In genomic region chr5:115586525-115587146, GRCh38 we compare ENCODE assay signal across 8 cellular contexts. TPM values are rescaled to one million over a fixed set of nuclear protein-coding genes. Genes with fewer than 3 reads are reported as not detected.
DNase-seq lines count a peak whose midpoint lies in the region; ATAC-seq and TF ChIP-seq lines count a peak whose summit lies in the region.

No MANE protein-coding gene starts in this region.

- CTCF ChIA-PET in BJ (lab: Yijun Ruan, JAX), result interaction anchor here (0.6 to 2.2 kb wide), 2 partner anchors 209 to 235 kb away, joined by 4 to 10 read pairs; no protein-coding TSS in a partner anchor

- TF ChIP-seq CTCF in BJ (IDR thresholded peaks at IDR 0.05; ENCODE audit: insufficient read depth, low read depth, low read length) (peak; percentile 36), OCI-LY1 (IDR thresholded peaks at IDR 0.05; ENCODE audit: low read length) (peak; percentile 63), epithelial cell of esophagus (IDR thresholded peaks at IDR 0.05; ENCODE audit: insufficient read depth, low read depth, low read length, missing control alignments) (peak; percentile 45), prostate gland (IDR thresholded peaks at IDR 0.05) (peak; percentile 45 to 68 (median 58))

- H3K4me2 ChIP-seq in GM23248 (ENCODE audit: unreplicated experiment) (no peak overlapping the region), OCI-LY1 (ENCODE audit: low read length) (no peak overlapping the region)

- in situ Hi-C loops in GM23248 (cut with MboI), result loop anchor here (10.0 to 25.0 kb wide), 2 partner anchors 272 to 499 kb away; no protein-coding TSS in a partner anchor

- no peaks in the 10 kb centered on the region for H3K9me2 ChIP-seq in GM23248 (ENCODE audit: insufficient read depth)
- H3K9me2 ChIP-seq in OCI-LY1 (ENCODE audit: low read depth, low read length), result no peaks in the 10 kb centered on the region

- H3K27me3 ChIP-seq in BJ (ENCODE audit: control insufficient read depth, insufficient read depth, low read length), result no peaks in the 10 kb centered on the region
- H3K27me3 ChIP-seq in GM23248 (replicated peaks; ENCODE audit: insufficient read depth), result no peaks in the 10 kb centered on the region
- H3K27me3 ChIP-seq in OCI-LY1 (ENCODE audit: insufficient read depth, low read length), result no peaks in the 10 kb centered on the region
- H3K27me3 ChIP-seq in prostate gland (replicated peaks; ENCODE audit: insufficient read depth), result no peaks in the 10 kb centered on the region

- peaks cover 96% of the 10 kb centered on the region for H3K79me2 ChIP-seq in GM23248 (ENCODE audit: insufficient read depth)
- H3K79me2 ChIP-seq in OCI-LY1 (ENCODE audit: insufficient read depth, low read length), result no peaks in the 10 kb centered on the region

- no peaks in the 10 kb centered on the region for H3K9me3 ChIP-seq in GM23248 (ENCODE audit: low read depth)
- H3K9me3 ChIP-seq in OCI-LY1 (ENCODE audit: low read length), result no peaks in the 10 kb centered on the region
- H3K9me3 ChIP-seq in prostate gland, result no peaks in the 10 kb centered on the region

- H3K4me1 ChIP-seq in GM23248 (ENCODE audit: insufficient read depth) (peaks cover 15% of the 10 kb centered on the region), OCI-LY1 (ENCODE audit: insufficient read depth, low read length, severe bottlenecking) (no peaks in the 10 kb centered on the region), prostate gland (replicated peaks) (no peaks in the 10 kb centered on the region)

- WGBS in GM23248 (ENCODE audit: low coverage in 1 of 2, low lambda C conversion rate in 2 of 2, missing lambda C conversion rate in 2 of 2), 2 experiments, result 51 to 52% methylated on average over 6 of the region's 6 CpGs
- 59% methylated on average over 6 of the region's 6 CpGs for WGBS in prostate gland

- no peak for DNase-seq in BJ (ENCODE audit: low read depth)
- peak; percentile 77 for DNase-seq in GM23248
- DNase-seq in epithelial cell of esophagus (ENCODE audit: low read depth), result peak; percentile 34
- no peak for DNase-seq in prostate gland (ENCODE audit: low spot score)

- H2AFZ ChIP-seq in GM23248, result no peak overlapping the region
- no peak overlapping the region for H2AFZ ChIP-seq in OCI-LY1 (ENCODE audit: low read length)

- H3K27ac ChIP-seq in GM23248 (no peak overlapping the region), OCI-LY1 (ENCODE audit: low read depth, low read length, poor library complexity, severe bottlenecking) (no peak overlapping the region), prostate gland (no peak overlapping the region)

- H3K9ac ChIP-seq in GM23248 (no peak overlapping the region), OCI-LY1 (ENCODE audit: low read length) (no peak overlapping the region)

- H3K4me3 ChIP-seq in BJ (ENCODE audit: low read depth, low read length), result no peak overlapping the region
- H3K4me3 ChIP-seq in GM23248, result no peak overlapping the region
- H3K4me3 ChIP-seq in OCI-LY1 (ENCODE audit: low read depth, low read length, poor library complexity, severe bottlenecking), result no peak overlapping the region
- H3K4me3 ChIP-seq in epithelial cell of esophagus (ENCODE audit: low read length), result no peak overlapping the region
- H3K4me3 ChIP-seq in prostate gland, result no peak overlapping the region

- no peak for ATAC-seq in HG02642 (IDR thresholded peaks at IDR 0.05; ENCODE audit: poor library complexity, unreplicated experiment)
- ATAC-seq in HG03045 (IDR thresholded peaks at IDR 0.05; ENCODE audit: unreplicated experiment), result no peak
- ATAC-seq in GM21515 (IDR thresholded peaks at IDR 0.05; ENCODE audit: unreplicated experiment), result no peak

- no peak for TF ChIP-seq POLR2A in prostate gland (IDR thresholded peaks at IDR 0.05)

- H3K36me3 ChIP-seq in BJ (ENCODE audit: control insufficient read depth, insufficient read depth, low read length) (no peaks in the 10 kb centered on the region), GM23248 (ENCODE audit: low read depth) (no peaks in the 10 kb centered on the region; the same call in 1 of the 2 replicates), OCI-LY1 (ENCODE audit: insufficient read depth, low read length) (no peaks in the 10 kb centered on the region), prostate gland (no peaks in the 10 kb centered on the region)

- POLR2A ChIA-PET in BJ (lab: Charles Lee), result no interaction called here

- intact Hi-C loops in prostate gland (cut with DNase I), result loop anchor here (5.0 kb wide), 2 partner anchors 209 to 274 kb away; no protein-coding TSS in a partner anchor

- H4K20me1 ChIP-seq in GM23248 (ENCODE audit: insufficient read depth) (0 out of 2 replicates have a peak, but pooled peaks cover 4% of the 10 kb centered on the region), OCI-LY1 (ENCODE audit: insufficient read depth, low read length) (no peaks in the 10 kb centered on the region)

- H3F3A ChIP-seq in GM23248 (ENCODE audit: insufficient read depth) (peaks cover 14% of the 10 kb centered on the region; the same call in 1 of the 2 replicates), OCI-LY1 (ENCODE audit: insufficient read depth, low read length) (no peaks in the 10 kb centered on the region)

RNA-seq across cellular contexts. Expression of gene TICAM2, which starts 15.6 kb away (rescaled TPM):
- polyA plus RNA-seq in BJ (2011; rRNA removed) (1.2 and 1.4 TPM in 2 replicates), GM23248 (2016; fragmentation: Nextera tagmentation; extraction: Ambion mirVana) (11.3 and 14.1 TPM in 2 replicates)
- polyA minus RNA-seq in BJ (2011; rRNA and poly(A)+ RNA removed), result 0.24 and 0.36 TPM in 2 replicates
- 1.9 and 12.3 TPM in 2 replicates for total RNA-seq in GM23248 (2014; rRNA removed; shearing (Covaris generic))
- total RNA-seq in prostate gland, result 1 to 10 TPM; 1.9 TPM

RNA-seq across cellular contexts. Expression of gene TMED7, which starts 39.2 kb away (rescaled TPM):
- polyA plus RNA-seq in BJ (2011; rRNA removed) (58.1 and 80.8 TPM in 2 replicates), GM23248 (2016; fragmentation: Nextera tagmentation; extraction: Ambion mirVana) (97.7 and 98.7 TPM in 2 replicates)
- polyA minus RNA-seq in BJ (2011; rRNA and poly(A)+ RNA removed), result 27.4 and 31.6 TPM in 2 replicates
- total RNA-seq in GM23248 (2014; rRNA removed; shearing (Covaris generic)), result 152 and 163 TPM in 2 replicates
- 100 to 1,000 TPM; 109 to 155 TPM for total RNA-seq in prostate gland

RNA-seq across cellular contexts. Expression of gene FEM1C, which starts 42.1 kb away (rescaled TPM):
- polyA plus RNA-seq in BJ (2011; rRNA removed) (4.5 and 9.3 TPM in 2 replicates), GM23248 (2016; fragmentation: Nextera tagmentation; extraction: Ambion mirVana) (11.2 and 12.0 TPM in 2 replicates)
- polyA minus RNA-seq in BJ (2011; rRNA and poly(A)+ RNA removed), result 8.6 and 10.3 TPM in 2 replicates
- total RNA-seq in GM23248 (2014; rRNA removed; shearing (Covaris generic)), result 16.5 and 18.3 TPM in 2 replicates
- 10 to 100 TPM; 17.4 to 20.8 TPM for total RNA-seq in prostate gland

Comparison
In these comparisons a context has a peak if more than half of its experiments do, and no peak if none do; other contexts are left out.
1. DNase-seq: peak in GM23248 (single experiment) and epithelial cell of esophagus (single experiment); none in BJ (single experiment) and prostate gland (single experiment).
2. Peak in every context shown above with its lines, with median percentiles within 50 percentile points of each other: CTCF ChIP-seq.